14 cellular contexts compared by ENCODE assay signal in the genomic region with DNA sequence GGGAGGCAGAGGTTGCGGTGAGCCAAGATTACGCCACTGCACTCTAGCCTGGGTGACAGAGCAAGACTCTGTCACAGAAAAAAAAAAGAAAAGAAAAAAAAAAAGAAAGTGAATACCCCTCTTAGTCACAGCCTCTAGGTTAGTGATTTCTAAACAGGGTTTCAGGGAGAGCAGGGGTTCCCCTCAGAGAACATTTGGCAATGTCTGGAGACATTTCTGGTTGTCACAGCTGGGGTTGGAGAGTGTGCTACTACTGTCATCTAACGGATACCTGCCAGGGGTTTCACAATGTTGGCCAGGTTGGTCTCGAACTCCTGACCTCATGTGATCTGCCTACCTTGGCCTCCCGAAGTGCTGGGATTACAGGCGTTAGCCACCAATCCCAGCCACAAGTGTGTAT. TPM values are rescaled to one million over a fixed set of nuclear protein-coding genes. Genes with fewer than 3 reads are reported as not detected.
DNase-seq lines count a peak whose midpoint lies in the region; ATAC-seq lines count a peak whose summit lies in the region.
"Not testable (repeated sequence)": the region's sequence is repeated elsewhere in the genome, so short reads cannot be mapped to it uniquely, and the experiment has no call there.
"Had no signal": no experiment of that assay in that cellular context is flagged by ENCODE, and none has a peak within 500 bp of the region (broad histone marks: within the 10 kb centered on the region; RNA-seq: fewer than 3 reads in every experiment).

No MANE protein-coding gene starts in this region.

- DNase-seq in MV-4-11 (lab: John Stamatoyannopoulos, UW), result peak; percentile 84
- peak; percentile 63 for DNase-seq in activated naive CD4-positive, alpha-beta T cell treated with anti-CD3 and anti-CD28 coated beads for 36 hours
- peak in 1 of 2 donors; percentile 67 for DNase-seq in stimulated activated naive CD8-positive, alpha-beta T cell treated with anti-CD3 and anti-CD28 coated beads, Interleukin-15, amount 100 ng/mL, for 72 hours

- H3K9me3 Mint-ChIP-seq in activated naive CD4-positive, alpha-beta T cell treated with anti-CD3 and anti-CD28 coated beads for 36 hours; stimulated activated naive CD8-positive, alpha-beta T cell treated with anti-CD3 and anti-CD28 coated beads, Interleukin-15, amount 100 ng/mL, for 72 hours: not testable (repeated sequence)

- peaks cover 19% of the 10 kb centered on the region for H3K4me1 Mint-ChIP-seq in activated naive CD4-positive, alpha-beta T cell treated with anti-CD3 and anti-CD28 coated beads for 36 hours (ENCODE audit: low read depth)
- peaks cover 25% of the 10 kb centered on the region for H3K4me1 Mint-ChIP-seq in stimulated activated naive CD8-positive, alpha-beta T cell treated with anti-CD3 and anti-CD28 coated beads, Interleukin-15, amount 100 ng/mL, for 72 hours

- H3K27ac Mint-ChIP-seq in activated naive CD4-positive, alpha-beta T cell treated with anti-CD3 and anti-CD28 coated beads for 36 hours, result not testable (repeated sequence)
- H3K27ac Mint-ChIP-seq in stimulated activated naive CD8-positive, alpha-beta T cell treated with anti-CD3 and anti-CD28 coated beads, Interleukin-15, amount 100 ng/mL, for 72 hours, result peak overlapping the region in 1 of 2 donors; percentile 48

- not testable (repeated sequence) for H3K36me3 Mint-ChIP-seq in activated naive CD4-positive, alpha-beta T cell treated with anti-CD3 and anti-CD28 coated beads for 36 hours (ENCODE audit: low read depth)

- peaks cover 45% of the 10 kb centered on the region for H3K27me3 Mint-ChIP-seq in activated naive CD4-positive, alpha-beta T cell treated with anti-CD3 and anti-CD28 coated beads for 36 hours (ENCODE audit: low read depth)
- H3K27me3 Mint-ChIP-seq in stimulated activated naive CD8-positive, alpha-beta T cell treated with anti-CD3 and anti-CD28 coated beads, Interleukin-15, amount 100 ng/mL, for 72 hours, result peaks cover 68% of the 10 kb centered on the region

- ATAC-seq in GM18517 (IDR thresholded peaks at IDR 0.05; ENCODE audit: unreplicated experiment) (peak; percentile 71), GM19395 (IDR thresholded peaks at IDR 0.05; ENCODE audit: unreplicated experiment) (peak; percentile 68), GM21619 (IDR thresholded peaks at IDR 0.05; ENCODE audit: unreplicated experiment) (peak; percentile 79), HG02884 (IDR thresholded peaks at IDR 0.05; ENCODE audit: unreplicated experiment) (peak; percentile 69), HG03354 (IDR thresholded peaks at IDR 0.05; ENCODE audit: poor library complexity, severe bottlenecking, unreplicated experiment) (peak; percentile 74)
- peak; percentile 90 for ATAC-seq in stimulated activated naive CD8-positive, alpha-beta T cell treated with anti-CD3 and anti-CD28 coated beads, Interleukin-15, amount 100 ng/mL, for 72 hours

- not testable (repeated sequence) for H3K4me3 Mint-ChIP-seq in activated naive CD4-positive, alpha-beta T cell treated with anti-CD3 and anti-CD28 coated beads for 36 hours
- H3K4me3 Mint-ChIP-seq in stimulated activated naive CD8-positive, alpha-beta T cell treated with anti-CD3 and anti-CD28 coated beads, Interleukin-15, amount 100 ng/mL, for 72 hours, result peak overlapping the region in 1 of 2 donors; percentile 4

- CTCF ChIA-PET in activated naive CD4-positive, alpha-beta T cell treated with anti-CD3 and anti-CD28 coated beads for 36 hours (lab: Charles Lee), result interaction anchor here (0.6 kb wide), 1 partner anchor 25 kb away, joined by 4 read pairs; no protein-coding TSS in a partner anchor

- intact Hi-C loops in activated naive CD4-positive, alpha-beta T cell treated with anti-CD3 and anti-CD28 coated beads for 36 hours (cut with micrococcal nuclease), result loop anchor here (1.0 to 2.0 kb wide), 3 partner anchors 21 to 69 kb away; no protein-coding TSS in a partner anchor

RNA-seq across cellular contexts. Expression of gene HAND1, which starts 37.5 kb away (rescaled TPM):
- not detected for total RNA-seq in activated naive CD4-positive, alpha-beta T cell treated with anti-CD3 and anti-CD28 coated beads for 36 hours
- total RNA-seq: CD8-positive, alpha-beta memory T cell; esophagus mucosa; HFFc6; posterior vena cava; skeletal muscle tissue; thoracic aorta had no signal
